22 cellular contexts compared by ENCODE assay signal in genomic region chr4:182093947-182094346, GRCh38.
A peak's percentile ranks its signal among the peaks of the same experiment; 100 is the strongest.
DNase-seq lines count a peak whose midpoint lies in the region; ATAC-seq and TF ChIP-seq lines count a peak whose summit lies in the region.
"Had no signal": no experiment of that assay in that cellular context is flagged by ENCODE, and none has a peak within 500 bp of the region (broad histone marks: within the 10 kb centered on the region; RNA-seq: fewer than 3 reads in every experiment).

No MANE protein-coding gene starts in this region.

- intact Hi-C loops in lower lobe of right lung (cut with DNase I) = no loop called here

- H3K27me3 ChIP-seq in trophoblast cell (ENCODE audit: insufficient read depth, low read length) (no peaks in the 10 kb centered on the region), lower lobe of right lung (ENCODE audit: low read depth) (no peaks in the 10 kb centered on the region)
- H3K27me3 ChIP-seq: Peyer's patch had no signal

- peaks cover 14% of the 10 kb centered on the region for H3K9me3 Mint-ChIP-seq in chondrocyte (ENCODE audit: low read depth)

- H3K4ac ChIP-seq in trophoblast cell (ENCODE audit: low read depth, low read length) = no peak overlapping the region

- no peaks in the 10 kb centered on the region for H3K27me3 Mint-ChIP-seq in chondrocyte (ENCODE audit: low read depth)
- H3K27me3 Mint-ChIP-seq: B cell had no signal

- H3K18ac ChIP-seq in trophoblast cell (ENCODE audit: low read length) = no peak overlapping the region

- no peaks in the 10 kb centered on the region for H3K79me2 ChIP-seq in trophoblast cell (ENCODE audit: control insufficient read depth, insufficient read depth, low read length, poor library complexity)

- H3K14ac ChIP-seq in trophoblast cell (ENCODE audit: low read length) = peak overlapping the region; percentile 73

- no peak for ATAC-seq in lower lobe of right lung
- ATAC-seq: CD8-positive, alpha-beta T cell had no signal

- no peaks in the 10 kb centered on the region for H3K36me3 Mint-ChIP-seq in chondrocyte (ENCODE audit: low read depth)
- H3K36me3 Mint-ChIP-seq: CD8-positive, alpha-beta T cell had no signal

- DNase-seq in Daoy (ENCODE audit: low read depth) (peak; percentile 35), SK-MEL-5 (ENCODE audit: low read depth, low spot score) (peak; percentile 21), chondrocyte (ENCODE audit: low spot score) (no peak), trophoblast cell (no peak), mesenteric fat pad (ENCODE audit: low spot score) (no peak), SK-N-DZ (ENCODE audit: low spot score) (no peak), lower lobe of right lung (no peak)
- DNase-seq: CD8-positive, alpha-beta T cell; DMS79 treated with DMSO at 0.1 percent for 48 hours; IMR-90; KG1; MM.1S; NCI-H1694; NCI-H2029 treated with DMSO at 0.1 percent for 48 hours; NCI-H446 treated with DMSO at 0.1 percent for 48 hours; NCI-H526 treated with DMSO at 0.1 percent for 48 hours; OCI-M1; Peyer's patch; SIG-M5 had no signal

- no peak overlapping the region for H3K27ac ChIP-seq in trophoblast cell (ENCODE audit: low read depth, low read length)
- H3K27ac ChIP-seq in lower lobe of right lung = no peak overlapping the region
- H3K27ac ChIP-seq: 22Rv1, C4-2B, Peyer's patch had no signal

- H2BK5ac ChIP-seq in trophoblast cell (ENCODE audit: low read depth, low read length, poor library complexity) = no peak overlapping the region

- H3K4me3 ChIP-seq in trophoblast cell (ENCODE audit: low read depth, low read length) = no peak overlapping the region
- H3K4me3 ChIP-seq in lower lobe of right lung = no peak overlapping the region
- H3K4me3 ChIP-seq: Peyer's patch had no signal

- no CpG with 5 or more reads among the region's 4 CpGs for WGBS in trophoblast cell (ENCODE audit: extremely low coverage, insufficient coverage, insufficient read length)

- peaks cover 5% of the 10 kb centered on the region for H3K79me1 ChIP-seq in trophoblast cell (ENCODE audit: low read length)

- H4K12ac ChIP-seq in trophoblast cell (ENCODE audit: low read depth, low read length) = no peak overlapping the region

- H2BK12ac ChIP-seq in trophoblast cell (ENCODE audit: low read length) = peak overlapping the region; percentile 91

- in situ Hi-C loops in SK-MEL-5 (cut with HindIII; ENCODE audit: low pct_unique_long_range_greater_than_20kb, low sequenced_read_pairs) = no loop called here

- H3K27ac Mint-ChIP-seq in chondrocyte (ENCODE audit: unreplicated experiment) = peak overlapping the region; percentile 75
- H3K27ac Mint-ChIP-seq: B cell; CD8-positive, alpha-beta T cell had no signal

- no peak overlapping the region for H3K9ac ChIP-seq in trophoblast cell (ENCODE audit: low read length)

- H3K23ac ChIP-seq in trophoblast cell (ENCODE audit: low read length) = no peak overlapping the region

- H3K4me1 ChIP-seq in trophoblast cell (ENCODE audit: control insufficient read depth in 1 of 2, insufficient read depth in 2 of 2, low read length in 2 of 2) = peaks cover 0 to 6% of the 10 kb centered on the region in 2 experiments
- H3K4me1 ChIP-seq in lower lobe of right lung = no peaks in the 10 kb centered on the region
- H3K4me1 ChIP-seq: Peyer's patch had no signal

- peak; percentile 42 for TF ChIP-seq CTCF in chondrocyte (IDR thresholded peaks at IDR 0.05)
- no peak for TF ChIP-seq CTCF in lower lobe of right lung (IDR thresholded peaks at IDR 0.05)

- no peak overlapping the region for H3K4me3 Mint-ChIP-seq in chondrocyte (ENCODE audit: unreplicated experiment)
- H3K4me3 Mint-ChIP-seq: B cell; CD8-positive, alpha-beta T cell had no signal

- no peak overlapping the region for H2AK5ac ChIP-seq in trophoblast cell (ENCODE audit: low read length)

- H3K4me1 Mint-ChIP-seq in chondrocyte (ENCODE audit: low read depth) = peaks cover 14% of the 10 kb centered on the region
- H3K4me1 Mint-ChIP-seq: B cell had no signal

- peak overlapping the region; percentile 29 for H4K8ac ChIP-seq in trophoblast cell (ENCODE audit: low read depth, low read length)

- H4K91ac ChIP-seq in trophoblast cell (ENCODE audit: low read depth, low read length) = peak overlapping the region; percentile 85

- H3K9me3 ChIP-seq in trophoblast cell (ENCODE audit: insufficient read depth, low read depth, low read length) (no peaks in the 10 kb centered on the region), lower lobe of right lung (no peaks in the 10 kb centered on the region)
- H3K9me3 ChIP-seq: Peyer's patch had no signal

- H2BK120ac ChIP-seq in trophoblast cell (ENCODE audit: insufficient read depth, low read length, poor library complexity) = peak overlapping the region; percentile 81

- no peak overlapping the region for H3K4me2 ChIP-seq in trophoblast cell (ENCODE audit: low read length)

- H2AFZ ChIP-seq in trophoblast cell (ENCODE audit: insufficient read depth, low read length, poor library complexity) = no peak overlapping the region

- H3K36me3 ChIP-seq in trophoblast cell (ENCODE audit: control insufficient read depth in 1 of 2, insufficient read depth in 2 of 2, low read length in 2 of 2) = no peaks in the 10 kb centered on the region
- no peaks in the 10 kb centered on the region for H3K36me3 ChIP-seq in lower lobe of right lung
- H3K36me3 ChIP-seq: Peyer's patch had no signal

Comparison
In these comparisons a context has a peak if more than half of its experiments do, and no peak if none do; other contexts are left out.
1. DNase-seq: peak in Daoy (single experiment) and SK-MEL-5 (single experiment); none in chondrocyte (single experiment), trophoblast cell (0 of 2), mesenteric fat pad (single experiment), SK-N-DZ (single experiment) and lower lobe of right lung (single experiment).